Comparison of ENCODE assay signal across 25 cellular contexts in genomic region chr2:207012461-207012860, GRCh38.
DNase-seq lines count a peak whose midpoint lies in the region; ATAC-seq and TF ChIP-seq lines count a peak whose summit lies in the region.
"Had no signal": no experiment of that assay in that cellular context is flagged by ENCODE, and none has a peak within 500 bp of the region (broad histone marks: within the 10 kb centered on the region; RNA-seq: fewer than 3 reads in every experiment).

No MANE protein-coding gene starts in this region.

- peak overlapping the region; percentile 52 for H2AFZ ChIP-seq in mammary epithelial cell (ENCODE audit: low read depth, low read length)
- H2AFZ ChIP-seq: GM23338 had no signal

- dilution Hi-C loops in mammary epithelial cell (cut with HindIII; ENCODE audit: low sequenced_read_pairs), result no loop called here

- H3K27me3 Mint-ChIP-seq in activated naive CD4-positive, alpha-beta T cell treated with anti-CD3 and anti-CD28 coated beads, Interleukin-2, amount 50 U/mL, for 24 hours, result no peaks in the 10 kb centered on the region
- H3K27me3 Mint-ChIP-seq in type B pancreatic cell (no peaks in the 10 kb centered on the region), T-helper 17 cell (peaks cover 10% of the 10 kb centered on the region)

- H3K27ac Mint-ChIP-seq in activated naive CD4-positive, alpha-beta T cell treated with anti-CD3 and anti-CD28 coated beads, Interleukin-2, amount 50 U/mL, for 24 hours, result peak overlapping the region; percentile 46
- H3K27ac Mint-ChIP-seq in type B pancreatic cell (peak overlapping the region; percentile 58), T-helper 17 cell (no peak overlapping the region)
- H3K27ac Mint-ChIP-seq: CD8-positive, alpha-beta T cell; GM23338; naive thymus-derived CD4-positive, alpha-beta T cell; stimulated activated naive CD8-positive, alpha-beta T cell treated with anti-CD3 and anti-CD28 coated beads, Interleukin-15, amount 100 ng/mL, for 72 hours; T-helper 1 cell treated with Interleukin-12 subunit alpha and Interleukin-12 subunit beta and Interleukin-4 antibody, amounts not matched to agents 30 μg/mL and 1 μg/mL, for 36 hours had no signal

- peak overlapping the region; percentile 62 for H3K4me2 ChIP-seq in mammary epithelial cell (ENCODE audit: insufficient read depth, low read depth, low read length)
- H3K4me2 ChIP-seq: GM23338 had no signal

- intact Hi-C loops in mammary epithelial cell (cut with micrococcal nuclease) (loop anchor here (5.0 kb wide), 1 partner anchor 50 kb away; no protein-coding TSS in a partner anchor), sciatic nerve (cut with DNase I) (no loop called here)

- DNase-seq in activated naive CD4-positive, alpha-beta T cell treated with anti-CD3 and anti-CD28 coated beads, Interleukin-2, amount 50 U/mL, for 16 hours, result no peak
- DNase-seq in mammary epithelial cell, result peak; percentile 81
- DNase-seq in fibroblast of the aortic adventitia (ENCODE audit: low read depth), result peak; percentile 12
- DNase-seq in type B pancreatic cell (ENCODE audit: extremely low spot score, unreplicated experiment), result no peak
- DNase-seq in sciatic nerve (ENCODE audit: low spot score), result no peak
- DNase-seq in NCI-H748 treated with DMSO at 0.1 percent for 48 hours (lab: John Stamatoyannopoulos, UW), result no peak
- DNase-seq in T-helper 17 cell, result no peak
- DNase-seq: activated CD4-positive, alpha-beta T cell treated with anti-CD3 and anti-CD28 coated beads for 48 hours; activated naive CD4-positive, alpha-beta T cell treated with Interleukin-2 at 50 U/mL for 16 hours; activated T-cell treated with anti-CD3 and anti-CD28 coated beads, Interleukin-2, amount 50 U/mL, for 48 hours; AML-193; CD8-positive, alpha-beta T cell; central memory CD4-positive, alpha-beta T cell; DMS53; glutamatergic neuron; naive thymus-derived CD4-positive, alpha-beta T cell; NCI-H2171 treated with DMSO at 0.1 percent for 48 hours; NCI-H69; stimulated activated naive CD8-positive, alpha-beta T cell treated with anti-CD3 and anti-CD28 coated beads, Interleukin-15, amount 100 ng/mL, for 72 hours had no signal

- BruUV-seq in mammary epithelial cell (replicated peaks; lab: Mats Ljungman, UMichigan), result no TSS peak

- TF ChIP-seq CTCF in mammary epithelial cell (conservative IDR thresholded peaks at IDR 0.05 in 1 of 2, IDR thresholded peaks at IDR 0.05 in 1 of 2; ENCODE audit: extremely low read depth in 1 of 2, insufficient read depth in 1 of 2, low read depth in 1 of 2, low read length in 2 of 2) (no peak), fibroblast of the aortic adventitia (IDR thresholded peaks at IDR 0.05; ENCODE audit: insufficient read depth, low read length) (no peak), type B pancreatic cell (conservative IDR thresholded peaks at IDR 0.05) (no peak)

- CTCF ChIA-PET in mammary epithelial cell (lab: Charles Lee; ENCODE audit: low non-redundant PET), result no interaction called here

- H3K27ac ChIP-seq in mammary epithelial cell (ENCODE audit: insufficient read depth, low read depth, low read length), result peak overlapping the region; percentile 52
- H3K27ac ChIP-seq: 22Rv1, SJSA1, tibial nerve had no signal

- no peaks in the 10 kb centered on the region for H3K79me2 ChIP-seq in mammary epithelial cell (ENCODE audit: insufficient read depth, low read length)

- no peaks in the 10 kb centered on the region for H4K20me1 ChIP-seq in mammary epithelial cell (ENCODE audit: insufficient read depth, low read length)

- no peak overlapping the region for H3K4me3 Mint-ChIP-seq in activated naive CD4-positive, alpha-beta T cell treated with anti-CD3 and anti-CD28 coated beads, Interleukin-2, amount 50 U/mL, for 24 hours
- H3K4me3 Mint-ChIP-seq in type B pancreatic cell (no peak overlapping the region), T-helper 17 cell (no peak overlapping the region)
- H3K4me3 Mint-ChIP-seq: CD8-positive, alpha-beta T cell; GM23338; naive thymus-derived CD4-positive, alpha-beta T cell; stimulated activated naive CD8-positive, alpha-beta T cell treated with anti-CD3 and anti-CD28 coated beads, Interleukin-15, amount 100 ng/mL, for 72 hours; T-helper 1 cell treated with Interleukin-12 subunit alpha and Interleukin-12 subunit beta and Interleukin-4 antibody, amounts not matched to agents 30 μg/mL and 1 μg/mL, for 36 hours had no signal

- no peaks in the 10 kb centered on the region for H3K9me3 Mint-ChIP-seq in activated naive CD4-positive, alpha-beta T cell treated with anti-CD3 and anti-CD28 coated beads, Interleukin-2, amount 50 U/mL, for 24 hours
- H3K9me3 Mint-ChIP-seq in type B pancreatic cell, result peaks cover 6% of the 10 kb centered on the region
- H3K9me3 Mint-ChIP-seq: CD8-positive, alpha-beta T cell; T-helper 1 cell treated with Interleukin-12 subunit alpha and Interleukin-12 subunit beta and Interleukin-4 antibody, amounts not matched to agents 30 μg/mL and 1 μg/mL, for 36 hours had no signal

- H3K4me3 ChIP-seq in mammary epithelial cell (replicated peaks in 1 of 3; ENCODE audit: insufficient read depth in 1 of 3, low read depth in 2 of 3, low read length in 3 of 3) (no peak overlapping the region), fibroblast of the aortic adventitia (ENCODE audit: low read depth, low read length) (no peak overlapping the region)
- H3K4me3 ChIP-seq: GM23338, SJSA1, tibial nerve had no signal

- H3K9ac ChIP-seq in mammary epithelial cell (ENCODE audit: insufficient read depth, low read length), result no peak overlapping the region

- H3K27me3 ChIP-seq in mammary epithelial cell (ENCODE audit: insufficient read depth, low read length), result no peaks in the 10 kb centered on the region
- H3K27me3 ChIP-seq: tibial nerve had no signal

- no peaks in the 10 kb centered on the region for H3K36me3 Mint-ChIP-seq in activated naive CD4-positive, alpha-beta T cell treated with anti-CD3 and anti-CD28 coated beads, Interleukin-2, amount 50 U/mL, for 24 hours
- H3K36me3 Mint-ChIP-seq in type B pancreatic cell (no peaks in the 10 kb centered on the region), T-helper 17 cell (ENCODE audit: low read depth) (peaks cover 2% of the 10 kb centered on the region)
- H3K36me3 Mint-ChIP-seq: CD8-positive, alpha-beta T cell; naive thymus-derived CD4-positive, alpha-beta T cell had no signal

- no peaks in the 10 kb centered on the region for H3K4me1 Mint-ChIP-seq in activated naive CD4-positive, alpha-beta T cell treated with anti-CD3 and anti-CD28 coated beads, Interleukin-2, amount 50 U/mL, for 24 hours
- H3K4me1 Mint-ChIP-seq in type B pancreatic cell (ENCODE audit: unreplicated experiment) (peaks cover 13% of the 10 kb centered on the region), T-helper 17 cell (no peaks in the 10 kb centered on the region)

- no peaks in the 10 kb centered on the region for H3K36me3 ChIP-seq in mammary epithelial cell (ENCODE audit: insufficient read depth, low read length)
- H3K36me3 ChIP-seq: SJSA1, tibial nerve had no signal

- H3K9me3 ChIP-seq in mammary epithelial cell (replicated peaks; ENCODE audit: insufficient read depth, low read length), result no peaks in the 10 kb centered on the region
- no peaks in the 10 kb centered on the region for H3K9me3 ChIP-seq in T-helper 17 cell (ENCODE audit: control insufficient read depth, low read length, poor library complexity, severe bottlenecking)
- H3K9me3 ChIP-seq: SJSA1, tibial nerve had no signal

- ATAC-seq in sciatic nerve (no peak), T-helper 17 cell (no peak)
- ATAC-seq: CD8-positive, alpha-beta T cell; GM23338; naive thymus-derived CD4-positive, alpha-beta T cell; stimulated activated naive CD8-positive, alpha-beta T cell treated with anti-CD3 and anti-CD28 coated beads, Interleukin-15, amount 100 ng/mL, for 72 hours had no signal

- in situ Hi-C loops in mammary epithelial cell (cut with MboI; ENCODE audit: low sequenced_read_pairs in 2 of 2), result no loop called here

- 44% methylated on average over 1 of the region's 1 CpG for WGBS in mammary epithelial cell (ENCODE audit: low coverage, missing lambda C conversion rate)

- peaks cover 46% of the 10 kb centered on the region for H3K4me1 ChIP-seq in mammary epithelial cell (ENCODE audit: insufficient read depth, low read length)

Comparison
In these comparisons a context has a peak if more than half of its experiments do, and no peak if none do; other contexts are left out.
1. DNase-seq: peak in mammary epithelial cell (single experiment) and fibroblast of the aortic adventitia (single experiment); none in activated naive CD4-positive, alpha-beta T cell treated with anti-CD3 and anti-CD28 coated beads, Interleukin-2, amount 50 U/mL, for 16 hours (single experiment), type B pancreatic cell (single experiment), sciatic nerve (single experiment), NCI-H748 treated with DMSO at 0.1 percent for 48 hours (single experiment) and T-helper 17 cell (0 of 3).